Comparison of ENCODE assay signal across 13 cellular contexts in the genomic region with DNA sequence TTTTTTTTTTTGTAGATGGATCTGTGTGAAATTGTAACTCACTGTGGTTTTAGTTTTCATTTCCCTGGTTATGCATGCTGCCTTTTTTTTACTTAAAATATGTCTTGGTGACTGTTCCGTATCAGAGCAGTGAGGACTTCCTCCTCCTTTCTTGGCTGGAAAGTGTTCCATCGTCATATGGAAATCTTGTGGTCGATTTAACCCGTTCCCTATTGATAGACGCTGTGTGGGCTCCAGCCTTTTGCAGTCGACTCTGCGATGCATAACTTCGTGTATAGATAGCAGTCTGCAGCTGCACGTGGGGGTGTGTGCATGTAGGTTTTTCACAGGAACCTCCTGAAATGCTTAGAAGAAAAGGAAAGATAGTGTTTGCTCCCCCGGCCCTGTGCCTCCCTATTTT. TPM values are rescaled to one million over a fixed set of nuclear protein-coding genes. Genes with fewer than 3 reads are reported as not detected.
A peak's percentile ranks its signal among the peaks of the same experiment; 100 is the strongest.
DNase-seq lines count a peak whose midpoint lies in the region; ATAC-seq, FAIRE-seq and TF ChIP-seq lines count a peak whose summit lies in the region.
"Had no signal": no experiment of that assay in that cellular context is flagged by ENCODE, and none has a peak within 500 bp of the region (broad histone marks: within the 10 kb centered on the region; RNA-seq: fewer than 3 reads in every experiment).

No MANE protein-coding gene starts in this region.

- no peak for TF ChIP-seq CTCF in esophagus muscularis mucosa (IDR thresholded peaks at IDR 0.05)

- TF ChIP-seq POLR2A in GM12891 (IDR thresholded peaks at IDR 0.05; ENCODE audit: low read depth, low read length) (no peak), esophagus muscularis mucosa (IDR thresholded peaks at IDR 0.05; ENCODE audit: low read depth) (no peak)

- H3K4me1 ChIP-seq in aorta (ENCODE audit: control insufficient read depth in 1 of 2, insufficient read depth in 2 of 2, low read length in 2 of 2): no peaks in the 10 kb centered on the region
- no peaks in the 10 kb centered on the region for H3K4me1 ChIP-seq in esophagus muscularis mucosa

- no peak for TF ChIP-seq EP300 in esophagus muscularis mucosa (IDR thresholded peaks at IDR 0.05)

- WGBS in aorta, 2 donors: 48 to 52% methylated on average over 10 of the region's 10 CpGs
- WGBS in esophagus muscularis mucosa: 51% methylated on average over 10 of the region's 10 CpGs

- ATAC-seq in HG02623 (IDR thresholded peaks at IDR 0.05; ENCODE audit: unreplicated experiment): peak; percentile 52
- no peak for ATAC-seq in aorta (ENCODE audit: low FRiP score)
- no peak for ATAC-seq in HG03280 (IDR thresholded peaks at IDR 0.05; ENCODE audit: unreplicated experiment)
- ATAC-seq: mucosa of descending colon had no signal

- FAIRE-seq in GM12891 (lab: Jason Lieb, UNC): peak; percentile 94

- intact Hi-C loops in aorta (cut with DNase I) (no loop called here), esophagus muscularis mucosa (cut with DNase I) (no loop called here)

- H3K4me3 ChIP-seq in aorta (ENCODE audit: low read length in 2 of 2) (no peak overlapping the region), esophagus muscularis mucosa (no peak overlapping the region)
- H3K4me3 ChIP-seq: mucosa of descending colon had no signal

- no peak overlapping the region for H3K27ac ChIP-seq in aorta (ENCODE audit: low read depth in 1 of 2, low read length in 2 of 2)
- no peak overlapping the region for H3K27ac ChIP-seq in esophagus muscularis mucosa (replicated peaks in 1 of 4)

- H3K9me3 ChIP-seq in aorta (ENCODE audit: control insufficient read depth, low read length): no peaks in the 10 kb centered on the region
- H3K9me3 ChIP-seq in esophagus muscularis mucosa: no peaks in the 10 kb centered on the region
- H3K9me3 ChIP-seq: mucosa of descending colon had no signal

- no peaks in the 10 kb centered on the region for H3K27me3 ChIP-seq in aorta (ENCODE audit: control insufficient read depth in 1 of 2, insufficient read depth in 2 of 2, low read length in 1 of 2)
- H3K27me3 ChIP-seq in esophagus muscularis mucosa: no peaks in the 10 kb centered on the region

- no peaks in the 10 kb centered on the region for H3K36me3 ChIP-seq in aorta (ENCODE audit: control insufficient read depth in 1 of 2, insufficient read depth in 2 of 2, low read length in 1 of 2)
- no peaks in the 10 kb centered on the region for H3K36me3 ChIP-seq in esophagus muscularis mucosa

- DNase-seq in GM12891 (ENCODE audit: insufficient read length, low spot score) (peak; percentile 48), OCI-M1 (lab: John Stamatoyannopoulos, UW) (peak; percentile 92), islet precursor cell (peak; percentile 41), aorta (no peak), DMS 273 (lab: John Stamatoyannopoulos, UW; ENCODE audit: unreplicated experiment) (no peak), esophagus muscularis mucosa (ENCODE audit: extremely low spot score) (no peak)
- DNase-seq: mucosa of descending colon; NCI-H1436; stimulated activated CD4-positive, alpha-beta T cell treated with anti-CD3 and anti-CD28 coated beads, Interleukin-4, amount 100 ng/mL, for 1 hour; T1000 had no signal

TF ChIP-seq in GM12891, 5 proteins besides CTCF, POLR2A, EP300 and RAD21:
- TF ChIP-seq TAF1 (IDR thresholded peaks at IDR 0.05; ENCODE audit: low read depth, low read length) (no peak), POU2F2 (IDR thresholded peaks at IDR 0.05; ENCODE audit: low read depth, low read length) (peak; percentile 96), POLR2AphosphoS5 (IDR thresholded peaks at IDR 0.05; ENCODE audit: low read depth, low read length) (no peak), PAX5 (IDR thresholded peaks at IDR 0.05; ENCODE audit: insufficient read depth, low read length, severe bottlenecking) (no peak), SPI1 (IDR thresholded peaks at IDR 0.05; ENCODE audit: low read depth, low read length) (peak; percentile 49)

RNA-seq across cellular contexts. Expression of a gene that starts 28.1 kb away (rescaled TPM):
- not detected for polyA plus RNA-seq in GM12891 (2012; ENCODE audit: low read depth, missing spikeins)
- total RNA-seq in aorta: under 1 TPM in 1 of 2 donors, not detected in 1; 0.23 TPM
- polyA plus RNA-seq in aorta: under 1 TPM in 1 of 2 donors, not detected in 1; 0.15 TPM
- total RNA-seq in esophagus muscularis mucosa: under 1 TPM in 1 of 4 donors, not detected in 3; 0.33 TPM
- total RNA-seq: urinary bladder had no signal

RNA-seq across cellular contexts. Expression of a gene that starts 45.2 kb away (rescaled TPM):
- 5.8 TPM for polyA plus RNA-seq in GM12891 (2012; ENCODE audit: low read depth, missing spikeins)
- 10 to 100 TPM; 26.4 to 32.9 TPM for total RNA-seq in aorta
- 10 to 100 TPM in 1 of 2 donors, 1 to 10 TPM in 1; 8.4 to 11.3 TPM for polyA plus RNA-seq in aorta
- 10 to 100 TPM; 21.5 to 34.8 (median 22.3) TPM for total RNA-seq in esophagus muscularis mucosa

Comparison
In these comparisons a context has a peak if more than half of its experiments do, and no peak if none do; other contexts are left out.
1. DNase-seq: peak in GM12891 (single experiment), OCI-M1 (single experiment) and islet precursor cell (single experiment); none in aorta (0 of 2), DMS 273 (single experiment) and esophagus muscularis mucosa (single experiment).